ENCODE assay signal across 2 cellular contexts in the genomic region with DNA sequence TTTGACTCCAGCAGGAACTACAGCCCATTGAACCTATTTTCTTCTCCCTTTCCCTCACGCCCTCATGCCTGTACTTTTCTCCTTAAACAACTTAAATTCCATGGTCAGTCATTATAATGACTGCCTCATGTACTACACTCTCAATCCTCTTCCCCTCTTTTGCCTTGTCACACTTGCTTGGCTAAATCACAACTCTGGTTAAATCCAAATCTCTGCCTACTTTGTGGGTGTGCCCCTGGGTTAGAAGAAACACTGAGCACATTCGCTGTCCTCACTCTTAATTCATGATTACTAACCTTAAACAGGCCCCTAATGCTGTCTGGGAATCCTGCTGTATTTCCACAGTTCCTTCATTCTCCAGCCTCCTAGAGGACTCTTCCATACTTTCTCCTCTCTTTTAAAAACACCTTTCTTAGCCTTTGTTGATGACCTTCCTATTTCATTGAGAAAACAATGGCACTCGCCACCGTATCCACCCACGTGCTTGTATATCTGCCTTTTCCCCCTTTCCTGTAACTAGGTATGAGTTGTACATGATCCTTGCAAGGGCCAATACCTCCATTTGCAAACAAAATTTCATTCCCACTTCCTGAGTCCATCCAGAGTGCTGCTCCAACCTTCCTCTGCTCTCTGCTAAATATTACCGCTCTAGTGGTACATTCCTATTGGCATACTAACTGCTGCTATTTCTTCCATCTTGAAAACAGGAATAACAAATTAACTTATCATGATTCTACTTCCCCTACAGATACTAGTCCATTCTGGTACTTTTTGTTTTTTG.
A peak's percentile ranks its signal among the peaks of the same experiment; 100 is the strongest.
TF ChIP-seq lines count a peak whose summit lies in the region.

No MANE protein-coding gene starts in this region.

TF ChIP-seq in K562, 482 proteins besides CTCF, POLR2A, EP300 and RAD21 (continues in another document):
- TF ChIP-seq HDAC2 (IDR thresholded peaks at IDR 0.05) (peak; percentile 53), ZNF316 (IDR thresholded peaks at IDR 0.05) (0 out of 2 replicates have a peak, but pooled peaks have one; percentile 11), ATF1 (CRISPR knock-in tag; IDR thresholded peaks at IDR 0.05) (no peak), ATF1 (tag; IDR thresholded peaks at IDR 0.05) (no peak), ZNF766 (CRISPR knock-in tag; conservative IDR thresholded peaks at IDR 0.05) (0 out of 2 replicates have a peak, but pooled peaks have one; percentile 23), NEUROD1 (IDR thresholded peaks at IDR 0.05; ENCODE audit: borderline replicate concordance, low read depth, low read length, partially characterized antibody) (no peak), KDM1A (IDR thresholded peaks at IDR 0.05) (peak; percentile 94 to 96), EGR1 (conservative IDR thresholded peaks at IDR 0.05) (peak; percentile 38), TCF3 (CRISPR knock-in tag; IDR thresholded peaks at IDR 0.05) (no peak), MCM5 (IDR thresholded peaks at IDR 0.05; ENCODE audit: low read depth) (no peak), SIN3A (IDR thresholded peaks at IDR 0.05; ENCODE audit: borderline replicate concordance in 2 of 2, control insufficient read depth in 1 of 2, low read depth in 2 of 2, low read length in 2 of 2) (no peak), ZNF431 (CRISPR knock-in tag; IDR thresholded peaks at IDR 0.05) (no peak), DMBX1 (CRISPR knock-in tag; IDR thresholded peaks at IDR 0.05; ENCODE audit: borderline replicate concordance) (no peak), NFE2 (IDR thresholded peaks at IDR 0.05; ENCODE audit: low read depth) (peak; percentile 33; the same call in 1 of the 2 replicates), MAFG (tag; conservative IDR thresholded peaks at IDR 0.05) (0 out of 2 replicates have a peak, but pooled peaks have one; percentile 25), FOXK2 (conservative IDR thresholded peaks at IDR 0.05 in 1 of 2, IDR thresholded peaks at IDR 0.05 in 1 of 2; ENCODE audit: low read depth in 2 of 2) (no peak), NCOA4 (IDR thresholded peaks at IDR 0.05; ENCODE audit: partially characterized antibody) (no peak), FOXA1 (IDR thresholded peaks at IDR 0.05; ENCODE audit: borderline replicate concordance) (no peak), HDAC1 (IDR thresholded peaks at IDR 0.05) (peak in 1 of 2 experiments; percentile 78; a peak in 2 of 4 replicates), HNRNPLL (IDR thresholded peaks at IDR 0.05; ENCODE audit: low read depth, low read length, poor library complexity, severe bottlenecking) (no peak), RCOR1 (IDR thresholded peaks at IDR 0.05; ENCODE audit: borderline replicate concordance in 1 of 2, low read depth in 2 of 2, low read length in 2 of 2) (peak; percentile 45 to 81; a peak in 2 of 4 replicates), MEIS2 (IDR thresholded peaks at IDR 0.05; ENCODE audit: partially characterized antibody) (no peak), RAD51 (IDR thresholded peaks at IDR 0.05; ENCODE audit: borderline replicate concordance, low read depth) (no peak)
- TF ChIP-seq, protein P1, sequence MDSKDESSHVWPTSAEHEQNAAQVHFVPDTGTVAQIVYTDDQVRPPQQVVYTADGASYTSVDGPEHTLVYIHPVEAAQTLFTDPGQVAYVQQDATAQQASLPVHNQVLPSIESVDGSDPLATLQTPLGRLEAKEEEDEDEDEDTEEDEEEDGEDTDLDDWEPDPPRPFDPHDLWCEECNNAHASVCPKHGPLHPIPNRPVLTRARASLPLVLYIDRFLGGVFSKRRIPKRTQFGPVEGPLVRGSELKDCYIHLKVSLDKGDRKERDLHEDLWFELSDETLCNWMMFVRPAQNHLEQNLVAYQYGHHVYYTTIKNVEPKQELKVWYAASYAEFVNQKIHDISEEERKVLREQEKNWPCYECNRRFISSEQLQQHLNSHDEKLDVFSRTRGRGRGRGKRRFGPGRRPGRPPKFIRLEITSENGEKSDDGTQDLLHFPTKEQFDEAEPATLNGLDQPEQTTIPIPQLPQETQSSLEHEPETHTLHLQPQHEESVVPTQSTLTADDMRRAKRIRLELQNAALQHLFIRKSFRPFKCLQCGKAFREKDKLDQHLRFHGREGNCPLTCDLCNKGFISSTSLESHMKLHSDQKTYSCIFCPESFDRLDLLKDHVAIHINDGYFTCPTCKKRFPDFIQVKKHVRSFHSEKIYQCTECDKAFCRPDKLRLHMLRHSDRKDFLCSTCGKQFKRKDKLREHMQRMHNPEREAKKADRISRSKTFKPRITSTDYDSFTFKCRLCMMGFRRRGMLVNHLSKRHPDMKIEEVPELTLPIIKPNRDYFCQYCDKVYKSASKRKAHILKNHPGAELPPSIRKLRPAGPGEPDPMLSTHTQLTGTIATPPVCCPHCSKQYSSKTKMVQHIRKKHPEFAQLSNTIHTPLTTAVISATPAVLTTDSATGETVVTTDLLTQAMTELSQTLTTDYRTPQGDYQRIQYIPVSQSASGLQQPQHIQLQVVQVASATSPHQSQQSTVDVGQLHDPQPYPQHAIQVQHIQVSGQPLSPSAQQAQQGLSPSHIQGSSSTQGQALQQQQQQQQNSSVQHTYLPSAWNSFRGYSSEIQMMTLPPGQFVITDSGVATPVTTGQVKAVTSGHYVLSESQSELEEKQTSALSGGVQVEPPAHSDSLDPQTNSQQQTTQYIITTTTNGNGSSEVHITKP (IDR thresholded peaks at IDR 0.05; ENCODE audit: partially characterized antibody): peak; percentile 59
- TF ChIP-seq, protein P2, sequence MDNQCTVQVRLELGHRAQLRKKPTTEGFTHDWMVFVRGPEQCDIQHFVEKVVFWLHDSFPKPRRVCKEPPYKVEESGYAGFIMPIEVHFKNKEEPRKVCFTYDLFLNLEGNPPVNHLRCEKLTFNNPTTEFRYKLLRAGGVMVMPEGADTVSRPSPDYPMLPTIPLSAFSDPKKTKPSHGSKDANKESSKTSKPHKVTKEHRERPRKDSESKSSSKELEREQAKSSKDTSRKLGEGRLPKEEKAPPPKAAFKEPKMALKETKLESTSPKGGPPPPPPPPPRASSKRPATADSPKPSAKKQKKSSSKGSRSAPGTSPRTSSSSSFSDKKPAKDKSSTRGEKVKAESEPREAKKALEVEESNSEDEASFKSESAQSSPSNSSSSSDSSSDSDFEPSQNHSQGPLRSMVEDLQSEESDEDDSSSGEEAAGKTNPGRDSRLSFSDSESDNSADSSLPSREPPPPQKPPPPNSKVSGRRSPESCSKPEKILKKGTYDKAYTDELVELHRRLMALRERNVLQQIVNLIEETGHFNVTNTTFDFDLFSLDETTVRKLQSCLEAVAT (IDR thresholded peaks at IDR 0.05): peak in 1 of 2 experiments; percentile 68; a peak in 1 of 4 replicates
- TF ChIP-seq, protein P3, sequence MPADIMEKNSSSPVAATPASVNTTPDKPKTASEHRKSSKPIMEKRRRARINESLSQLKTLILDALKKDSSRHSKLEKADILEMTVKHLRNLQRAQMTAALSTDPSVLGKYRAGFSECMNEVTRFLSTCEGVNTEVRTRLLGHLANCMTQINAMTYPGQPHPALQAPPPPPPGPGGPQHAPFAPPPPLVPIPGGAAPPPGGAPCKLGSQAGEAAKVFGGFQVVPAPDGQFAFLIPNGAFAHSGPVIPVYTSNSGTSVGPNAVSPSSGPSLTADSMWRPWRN (IDR thresholded peaks at IDR 0.05; ENCODE audit: low read depth): no peak

TF ChIP-seq in SK-N-SH, 30 proteins besides CTCF, POLR2A, EP300 and RAD21:
- TF ChIP-seq NFIC (IDR thresholded peaks at IDR 0.05; ENCODE audit: borderline replicate concordance) (no peak), ZBTB33 (IDR thresholded peaks at IDR 0.05; ENCODE audit: borderline replicate concordance, low read depth) (no peak), SMC3 (IDR thresholded peaks at IDR 0.05; ENCODE audit: low read depth, low read length) (no peak), NRF1 (IDR thresholded peaks at IDR 0.05; ENCODE audit: low read depth, low read length) (no peak), MEF2A (IDR thresholded peaks at IDR 0.05; ENCODE audit: borderline replicate concordance, low read depth) (no peak), GABPA (IDR thresholded peaks at IDR 0.05; ENCODE audit: low read depth) (no peak), JUND (IDR thresholded peaks at IDR 0.05) (no peak), POLR2AphosphoS5 (IDR thresholded peaks at IDR 0.05; ENCODE audit: low read depth, low read length) (no peak), EZH2phosphoT487 (IDR thresholded peaks at IDR 0.05; ENCODE audit: borderline replicate concordance, low read depth) (no peak), ELF1 (IDR thresholded peaks at IDR 0.05) (no peak), GATA2 (CRISPR knock-in tag; IDR thresholded peaks at IDR 0.05) (no peak), FOXJ3 (CRISPR knock-in tag; IDR thresholded peaks at IDR 0.05) (no peak)
- TF ChIP-seq, protein P4, sequence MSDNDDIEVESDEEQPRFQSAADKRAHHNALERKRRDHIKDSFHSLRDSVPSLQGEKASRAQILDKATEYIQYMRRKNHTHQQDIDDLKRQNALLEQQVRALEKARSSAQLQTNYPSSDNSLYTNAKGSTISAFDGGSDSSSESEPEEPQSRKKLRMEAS (IDR thresholded peaks at IDR 0.05; ENCODE audit: low read depth): no peak
- TF ChIP-seq, protein P5, sequence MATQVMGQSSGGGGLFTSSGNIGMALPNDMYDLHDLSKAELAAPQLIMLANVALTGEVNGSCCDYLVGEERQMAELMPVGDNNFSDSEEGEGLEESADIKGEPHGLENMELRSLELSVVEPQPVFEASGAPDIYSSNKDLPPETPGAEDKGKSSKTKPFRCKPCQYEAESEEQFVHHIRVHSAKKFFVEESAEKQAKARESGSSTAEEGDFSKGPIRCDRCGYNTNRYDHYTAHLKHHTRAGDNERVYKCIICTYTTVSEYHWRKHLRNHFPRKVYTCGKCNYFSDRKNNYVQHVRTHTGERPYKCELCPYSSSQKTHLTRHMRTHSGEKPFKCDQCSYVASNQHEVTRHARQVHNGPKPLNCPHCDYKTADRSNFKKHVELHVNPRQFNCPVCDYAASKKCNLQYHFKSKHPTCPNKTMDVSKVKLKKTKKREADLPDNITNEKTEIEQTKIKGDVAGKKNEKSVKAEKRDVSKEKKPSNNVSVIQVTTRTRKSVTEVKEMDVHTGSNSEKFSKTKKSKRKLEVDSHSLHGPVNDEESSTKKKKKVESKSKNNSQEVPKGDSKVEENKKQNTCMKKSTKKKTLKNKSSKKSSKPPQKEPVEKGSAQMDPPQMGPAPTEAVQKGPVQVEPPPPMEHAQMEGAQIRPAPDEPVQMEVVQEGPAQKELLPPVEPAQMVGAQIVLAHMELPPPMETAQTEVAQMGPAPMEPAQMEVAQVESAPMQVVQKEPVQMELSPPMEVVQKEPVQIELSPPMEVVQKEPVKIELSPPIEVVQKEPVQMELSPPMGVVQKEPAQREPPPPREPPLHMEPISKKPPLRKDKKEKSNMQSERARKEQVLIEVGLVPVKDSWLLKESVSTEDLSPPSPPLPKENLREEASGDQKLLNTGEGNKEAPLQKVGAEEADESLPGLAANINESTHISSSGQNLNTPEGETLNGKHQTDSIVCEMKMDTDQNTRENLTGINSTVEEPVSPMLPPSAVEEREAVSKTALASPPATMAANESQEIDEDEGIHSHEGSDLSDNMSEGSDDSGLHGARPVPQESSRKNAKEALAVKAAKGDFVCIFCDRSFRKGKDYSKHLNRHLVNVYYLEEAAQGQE (IDR thresholded peaks at IDR 0.05; ENCODE audit: low read depth, low read length): no peak
